In the genomic region with DNA sequence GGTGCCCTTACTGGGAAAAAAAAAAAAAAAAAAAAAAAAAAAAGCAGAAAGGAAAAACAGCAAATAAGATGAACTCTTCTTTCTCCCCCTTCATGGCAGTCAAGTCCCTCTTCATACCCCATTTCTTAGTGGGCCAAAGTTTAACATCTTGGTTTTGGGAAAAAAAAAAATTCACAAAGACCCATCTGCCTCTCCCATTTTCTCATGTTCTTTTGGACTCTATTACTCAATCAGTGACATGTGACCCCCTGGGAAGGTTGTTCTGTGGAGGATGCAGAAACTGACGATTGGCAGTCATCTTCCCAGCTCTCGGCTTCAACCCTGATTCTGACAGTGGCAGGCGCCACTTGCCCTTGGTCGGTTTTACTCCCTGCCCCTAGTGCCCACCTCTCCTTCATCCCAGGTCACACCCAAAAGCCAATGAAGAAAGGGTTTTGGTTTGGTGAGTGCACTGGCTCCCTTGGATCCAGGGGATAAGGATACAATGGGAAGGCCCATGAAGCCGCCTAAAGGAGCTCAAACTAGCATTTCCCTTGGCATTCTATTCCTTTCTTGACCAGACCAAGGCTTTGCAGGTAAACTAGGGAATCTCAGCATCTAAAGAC, we compare ENCODE assay signal across 17 cellular contexts.
DNase-seq lines count a peak whose midpoint lies in the region; ATAC-seq and TF ChIP-seq lines count a peak whose summit lies in the region.
"Had no signal": no experiment of that assay in that cellular context is flagged by ENCODE, and none has a peak within 500 bp of the region (broad histone marks: within the 10 kb centered on the region; RNA-seq: fewer than 3 reads in every experiment).

No MANE protein-coding gene starts in this region.

- H3K9ac ChIP-seq in HCT116 (ENCODE audit: low read length) (no peak overlapping the region), subcutaneous abdominal adipose tissue (ENCODE audit: low read length in 5 of 5) (no peak overlapping the region)

- no peaks in the 10 kb centered on the region for H3K9me2 ChIP-seq in HCT116 (ENCODE audit: insufficient read depth)

- no peak for DNase-seq in HCT116 (ENCODE audit: low read depth, low spot score)
- no peak for DNase-seq in SJSA1 (ENCODE audit: low read depth in 1 of 2, low spot score in 2 of 2)
- DNase-seq in fibroblast of villous mesenchyme (ENCODE audit: low read depth): peak; percentile 55
- DNase-seq in activated CD4-positive, alpha-beta T cell treated with anti-CD3 and anti-CD28 coated beads, Interleukin-2, amount 50 U/mL, for 4 hours: no peak
- no peak for DNase-seq in caudate nucleus (lab: John Stamatoyannopoulos, UW)
- DNase-seq: adrenal gland; AML-193; cerebellar nuclear complex; effector CD8-positive, alpha-beta T cell; naive B cell; NCI-H1694; NCI-H774; stimulated activated CD8-positive, alpha-beta memory T cell treated with anti-CD3 and anti-CD28 coated beads, Interleukin-4, amount 100 ng/mL, for 48 hours had no signal

- H3K27me3 ChIP-seq in HCT116 (ENCODE audit: insufficient read depth, low read length) (peaks cover 65% of the 10 kb centered on the region), SJSA1 (replicated peaks) (no peaks in the 10 kb centered on the region), subcutaneous abdominal adipose tissue (ENCODE audit: control insufficient read depth in 5 of 5, insufficient read depth in 4 of 5, low read length in 5 of 5) (no peaks in the 10 kb centered on the region)
- H3K27me3 ChIP-seq: adrenal gland, suprapubic skin had no signal

- BruUV-seq in HCT116 (replicated peaks; lab: Mats Ljungman, UMichigan): no TSS peak

- H3K9me3 ChIP-seq in HCT116 (ENCODE audit: control insufficient read depth in 1 of 2, insufficient read depth in 1 of 2, low read depth in 1 of 2, low read length in 2 of 2) (no peaks in the 10 kb centered on the region), SJSA1 (replicated peaks) (no peaks in the 10 kb centered on the region), subcutaneous abdominal adipose tissue (ENCODE audit: control insufficient read depth in 5 of 5, low read length in 5 of 5) (no peaks in the 10 kb centered on the region)
- H3K9me3 ChIP-seq: adrenal gland, suprapubic skin had no signal

- H3K4me2 ChIP-seq in HCT116 (ENCODE audit: low read length): peak overlapping the region; percentile 69

- TF ChIP-seq POLR2A in HCT116 (IDR thresholded peaks at IDR 0.05; ENCODE audit: borderline replicate concordance, extremely low read depth, insufficient read depth, insufficient read length): no peak

- no peak overlapping the region; a peak in 1 of 4 replicates for H3K4me3 ChIP-seq in HCT116 (replicated peaks in 1 of 2; ENCODE audit: low read depth in 1 of 2, low read length in 2 of 2)
- H3K4me3 ChIP-seq in SJSA1: no peak overlapping the region
- no peak overlapping the region for H3K4me3 ChIP-seq in fibroblast of villous mesenchyme (ENCODE audit: low read depth, low read length)
- no peak overlapping the region for H3K4me3 ChIP-seq in subcutaneous abdominal adipose tissue (ENCODE audit: low read depth in 1 of 5, low read length in 5 of 5)
- H3K4me3 ChIP-seq: adrenal gland, skin epidermis, suprapubic skin had no signal

- no peaks in the 10 kb centered on the region for H3K79me2 ChIP-seq in HCT116 (ENCODE audit: insufficient read depth, low read length)

- RAD21 ChIA-PET in HCT116 (lab: Charles Lee; ENCODE audit: low non-redundant PET in 1 of 2, low total read pairs in 2 of 2, uncharacterized antibody in 2 of 2, unreplicated experiment in 2 of 2): no interaction called here

- H3K4me1 ChIP-seq in HCT116 (ENCODE audit: control insufficient read depth in 1 of 2, insufficient read depth in 2 of 2, low read length in 2 of 2) (peaks cover 41 to 46% of the 10 kb centered on the region in 2 experiments), SJSA1 (replicated peaks) (peaks cover 35% of the 10 kb centered on the region), subcutaneous abdominal adipose tissue (ENCODE audit: control insufficient read depth in 5 of 5, insufficient read depth in 5 of 5, low read length in 5 of 5) (peaks cover 4 to 32% (median 22%) of the 10 kb centered on the region in 5 donors)
- H3K4me1 ChIP-seq: suprapubic skin had no signal

- intact Hi-C loops in HCT116 (cut with micrococcal nuclease): no loop called here

- ATAC-seq in HCT116 (no peak), HG03520 (IDR thresholded peaks at IDR 0.05; ENCODE audit: unreplicated experiment) (no peak)

- POLR2A ChIA-PET in HCT116 (lab: Charles Lee): no interaction called here

- H3K36me3 ChIP-seq in HCT116 (ENCODE audit: control insufficient read depth in 1 of 2, insufficient read depth in 2 of 2, low read length in 2 of 2) (no peaks in the 10 kb centered on the region), SJSA1 (no peaks in the 10 kb centered on the region), subcutaneous abdominal adipose tissue (ENCODE audit: control insufficient read depth in 5 of 5, insufficient read depth in 5 of 5, low read length in 5 of 5) (no peaks in the 10 kb centered on the region)
- H3K36me3 ChIP-seq: adrenal gland, suprapubic skin had no signal

- H3K27ac ChIP-seq in HCT116 (ENCODE audit: low read depth, low read length) (peak overlapping the region; percentile 47; the same call in 1 of the 2 replicates), SJSA1 (peak overlapping the region; percentile 73), subcutaneous abdominal adipose tissue (ENCODE audit: low read depth, low read length) (peak overlapping the region; percentile 71), caudate nucleus (ENCODE audit: low read depth, low read length) (no peak overlapping the region)
- H3K27ac ChIP-seq: suprapubic skin had no signal

- TF ChIP-seq CTCF in HCT116 (IDR thresholded peaks at IDR 0.05 in 2 of 3, conservative IDR thresholded peaks at IDR 0.05 in 1 of 3; ENCODE audit: borderline replicate concordance in 1 of 3, insufficient read depth in 1 of 3, low read depth in 2 of 3, low read length in 2 of 3) (no peak), fibroblast of villous mesenchyme (IDR thresholded peaks at IDR 0.05; ENCODE audit: insufficient read depth, low read depth, low read length) (no peak)

- no peak for TF ChIP-seq RAD21 in HCT116 (IDR thresholded peaks at IDR 0.05; ENCODE audit: low read depth)

- H2AFZ ChIP-seq in HCT116 (ENCODE audit: low read depth, low read length, poor library complexity, severe bottlenecking): no peak overlapping the region

- CTCF ChIA-PET in HCT116 (lab: Charles Lee): interaction anchor here (0.7 kb wide), 1 partner anchor 15 kb away, joined by 4 read pairs; no protein-coding TSS in a partner anchor

- H4K20me1 ChIP-seq in HCT116 (ENCODE audit: insufficient read depth): no peaks in the 10 kb centered on the region

TF ChIP-seq in HCT116, 20 proteins besides CTCF, POLR2A, EP300 and RAD21:
- TF ChIP-seq FOSL1 (IDR thresholded peaks at IDR 0.05; ENCODE audit: low read depth) (no peak), EZH2phosphoT487 (IDR thresholded peaks at IDR 0.05; ENCODE audit: borderline replicate concordance) (no peak), ELF1 (IDR thresholded peaks at IDR 0.05; ENCODE audit: borderline replicate concordance, low read depth) (no peak), EZH2 (IDR thresholded peaks at IDR 0.05) (no peak), ZFX (IDR thresholded peaks at IDR 0.05) (no peak), JUND (IDR thresholded peaks at IDR 0.05) (no peak), SIN3A (IDR thresholded peaks at IDR 0.05; ENCODE audit: low read depth) (no peak), SP1 (IDR thresholded peaks at IDR 0.05; ENCODE audit: low read depth) (no peak)
- TF ChIP-seq, protein P1, sequence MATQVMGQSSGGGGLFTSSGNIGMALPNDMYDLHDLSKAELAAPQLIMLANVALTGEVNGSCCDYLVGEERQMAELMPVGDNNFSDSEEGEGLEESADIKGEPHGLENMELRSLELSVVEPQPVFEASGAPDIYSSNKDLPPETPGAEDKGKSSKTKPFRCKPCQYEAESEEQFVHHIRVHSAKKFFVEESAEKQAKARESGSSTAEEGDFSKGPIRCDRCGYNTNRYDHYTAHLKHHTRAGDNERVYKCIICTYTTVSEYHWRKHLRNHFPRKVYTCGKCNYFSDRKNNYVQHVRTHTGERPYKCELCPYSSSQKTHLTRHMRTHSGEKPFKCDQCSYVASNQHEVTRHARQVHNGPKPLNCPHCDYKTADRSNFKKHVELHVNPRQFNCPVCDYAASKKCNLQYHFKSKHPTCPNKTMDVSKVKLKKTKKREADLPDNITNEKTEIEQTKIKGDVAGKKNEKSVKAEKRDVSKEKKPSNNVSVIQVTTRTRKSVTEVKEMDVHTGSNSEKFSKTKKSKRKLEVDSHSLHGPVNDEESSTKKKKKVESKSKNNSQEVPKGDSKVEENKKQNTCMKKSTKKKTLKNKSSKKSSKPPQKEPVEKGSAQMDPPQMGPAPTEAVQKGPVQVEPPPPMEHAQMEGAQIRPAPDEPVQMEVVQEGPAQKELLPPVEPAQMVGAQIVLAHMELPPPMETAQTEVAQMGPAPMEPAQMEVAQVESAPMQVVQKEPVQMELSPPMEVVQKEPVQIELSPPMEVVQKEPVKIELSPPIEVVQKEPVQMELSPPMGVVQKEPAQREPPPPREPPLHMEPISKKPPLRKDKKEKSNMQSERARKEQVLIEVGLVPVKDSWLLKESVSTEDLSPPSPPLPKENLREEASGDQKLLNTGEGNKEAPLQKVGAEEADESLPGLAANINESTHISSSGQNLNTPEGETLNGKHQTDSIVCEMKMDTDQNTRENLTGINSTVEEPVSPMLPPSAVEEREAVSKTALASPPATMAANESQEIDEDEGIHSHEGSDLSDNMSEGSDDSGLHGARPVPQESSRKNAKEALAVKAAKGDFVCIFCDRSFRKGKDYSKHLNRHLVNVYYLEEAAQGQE (IDR thresholded peaks at IDR 0.05; ENCODE audit: low read depth): no peak
- TF ChIP-seq, protein P2, sequence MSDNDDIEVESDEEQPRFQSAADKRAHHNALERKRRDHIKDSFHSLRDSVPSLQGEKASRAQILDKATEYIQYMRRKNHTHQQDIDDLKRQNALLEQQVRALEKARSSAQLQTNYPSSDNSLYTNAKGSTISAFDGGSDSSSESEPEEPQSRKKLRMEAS (IDR thresholded peaks at IDR 0.05): no peak
